Comparison of ENCODE assay signal across 8 cellular contexts in the genomic region with DNA sequence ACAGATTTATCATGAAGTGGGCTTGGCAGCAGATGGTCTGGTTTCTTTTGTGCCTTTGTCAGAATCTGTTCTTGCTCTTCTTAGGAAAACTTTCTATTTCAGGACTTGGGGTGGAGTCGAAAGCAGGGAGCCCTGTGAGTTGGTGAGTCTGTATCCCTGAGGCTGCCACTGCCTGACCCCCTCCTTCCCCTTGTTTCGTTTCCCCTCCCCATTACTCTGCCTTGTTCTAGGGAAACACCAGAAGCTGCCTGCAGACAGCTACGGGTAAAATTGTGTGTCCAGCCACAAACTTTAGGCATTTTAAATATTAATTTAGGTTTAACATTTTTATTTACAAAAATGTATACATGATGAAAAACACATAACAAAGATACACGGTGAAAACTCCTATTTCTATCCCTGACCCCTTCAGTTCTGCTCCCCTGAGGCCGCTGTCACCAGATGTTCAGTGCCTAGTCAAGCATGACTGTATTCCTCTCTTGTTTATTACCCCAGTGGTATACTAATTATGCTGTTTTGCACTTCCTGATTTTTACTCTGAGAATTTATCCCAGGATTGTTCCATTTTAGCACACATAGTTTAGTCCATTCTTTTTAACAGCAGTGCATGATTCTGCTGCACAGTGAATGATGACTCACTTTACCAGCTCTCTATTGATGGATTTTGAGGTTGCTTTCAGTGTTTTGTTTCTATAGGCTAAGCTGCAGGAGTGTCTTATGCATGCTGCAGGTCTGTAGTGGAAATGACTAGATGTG. TPM values are rescaled to one million over a fixed set of nuclear protein-coding genes. Genes with fewer than 3 reads are reported as not detected.
DNase-seq lines count a peak whose midpoint lies in the region; ATAC-seq, FAIRE-seq and TF ChIP-seq lines count a peak whose summit lies in the region.

No MANE protein-coding gene starts in this region.

- TF ChIP-seq RAD21 in Ishikawa (IDR thresholded peaks at IDR 0.05; ENCODE audit: low read depth) (no peak), GM12878 (IDR thresholded peaks at IDR 0.05; ENCODE audit: insufficient read depth, low read depth, low read length) (no peak)

- no peak for TF ChIP-seq CTCF in AG04450 (IDR thresholded peaks at IDR 0.05; ENCODE audit: low read depth, low read length)
- no peak for TF ChIP-seq CTCF in GM12878 (IDR thresholded peaks at IDR 0.05 in 2 of 3, conservative IDR thresholded peaks at IDR 0.05 in 1 of 3; ENCODE audit: control insufficient read depth in 2 of 3, extremely low read depth in 1 of 3, insufficient read depth in 1 of 3, low read depth in 3 of 3, low read length in 3 of 3)
- TF ChIP-seq CTCF in GM20000 (IDR thresholded peaks at IDR 0.05; ENCODE audit: extremely low read depth, missing control alignments): no peak

- SMC1A ChIA-PET in GM12878 (lab: Charles Lee; ENCODE audit: uncharacterized antibody, unreplicated experiment): interaction anchor here (0.9 to 36.0 kb wide), 10 partner anchors 7 to 78 kb away, joined by 3 to 1038 read pairs (median 8); no protein-coding TSS in a partner anchor

- TF ChIP-seq EP300 in Ishikawa (IDR thresholded peaks at IDR 0.05; ENCODE audit: borderline replicate concordance) (no peak), GM12878 (IDR thresholded peaks at IDR 0.05; ENCODE audit: borderline replicate concordance in 1 of 2, control insufficient read depth in 1 of 2, low read depth in 2 of 2, low read length in 2 of 2) (no peak)

- peak overlapping the region; percentile 20 for H3K4me3 ChIP-seq in AG04450 (ENCODE audit: low read depth, low read length)
- peak overlapping the region; percentile 19 for H3K4me3 ChIP-seq in GM12878
- H3K4me3 ChIP-seq in muscle layer of colon (ENCODE audit: low read depth in 1 of 2, low read length in 2 of 2): peak overlapping the region in 1 of 2 donors; percentile 19

- FAIRE-seq in GM12878 (lab: Jason Lieb, UNC): no peak

- H3K9ac ChIP-seq in GM12878 (ENCODE audit: control insufficient read depth, insufficient read depth, low read length): 0 out of 2 replicates have a peak overlapping the region, but pooled peaks have one; percentile 35
- no peak overlapping the region for H3K9ac ChIP-seq in muscle layer of colon (ENCODE audit: low read length)

- no peak for TF ChIP-seq POLR2A in GM12878 (IDR thresholded peaks at IDR 0.05; ENCODE audit: low read depth, low read length)

- WGBS in GM12878 (ENCODE audit: insufficient coverage, insufficient replicate concordance, low lambda C conversion rate, missing lambda C conversion rate): 14% methylated on average over 5 of the region's 5 CpGs

- RAD21 ChIA-PET in GM12878 (lab: Charles Lee; ENCODE audit: unreplicated experiment): interaction anchor here (0.5 to 21.4 kb wide), 10 partner anchors 7 to 731 kb away, joined by 3 to 412 read pairs (median 17); no protein-coding TSS in a partner anchor

- H3K36me3 ChIP-seq in GM12878 (ENCODE audit: control insufficient read depth in 2 of 2, insufficient read depth in 2 of 2, low read length in 1 of 2): peaks cover 0 to 2% of the 10 kb centered on the region in 2 experiments; a peak in 2 of 4 replicates
- no peaks in the 10 kb centered on the region for H3K36me3 ChIP-seq in muscle layer of colon (ENCODE audit: insufficient read depth, low read length)

- H3K27me3 ChIP-seq in AG04450 (ENCODE audit: control insufficient read depth, insufficient read depth, low read length): no peaks in the 10 kb centered on the region
- H3K27me3 ChIP-seq in GM12878 (replicated peaks in 1 of 2; ENCODE audit: control insufficient read depth in 2 of 2, insufficient read depth in 2 of 2, low read length in 1 of 2): no peaks in the 10 kb centered on the region
- no peaks in the 10 kb centered on the region for H3K27me3 ChIP-seq in muscle layer of colon (ENCODE audit: control insufficient read depth in 1 of 2, insufficient read depth in 2 of 2, low read length in 2 of 2)

- H3K4me1 ChIP-seq in GM12878 (ENCODE audit: control insufficient read depth, insufficient read depth, low read length): peaks cover 85% of the 10 kb centered on the region
- peaks cover 87% of the 10 kb centered on the region for H3K4me1 ChIP-seq in muscle layer of colon (ENCODE audit: insufficient read depth, low read length)

- BruUV-seq in GM12878 (replicated peaks; lab: Mats Ljungman, UMichigan): no TSS peak

- H2AFZ ChIP-seq in GM12878 (ENCODE audit: control insufficient read depth, low read depth, low read length): no peak overlapping the region

- CTCF ChIA-PET in AG04450 (lab: Charles Lee) (interaction anchor here (0.6 to 8.7 kb wide), 6 partner anchors 11 to 1063 kb away, joined by 3 to 90 read pairs (median 3); no protein-coding TSS in a partner anchor), GM12878 (lab: Yijun Ruan, JAX) (interaction anchor here (1.0 to 21.5 kb wide), 8 partner anchors 9 to 136 kb away, joined by 3 to 402 read pairs (median 6); no protein-coding TSS in a partner anchor)

- intact Hi-C loops in GM12878 (cut with micrococcal nuclease; ENCODE audit: unreplicated experiment): no loop called here

- ATAC-seq in GM18519 (IDR thresholded peaks at IDR 0.05; ENCODE audit: low FRiP score, unreplicated experiment) (peak; percentile 47), GM12878 (peak; percentile 24), GM21717 (IDR thresholded peaks at IDR 0.05; ENCODE audit: unreplicated experiment) (no peak), HG03135 (IDR thresholded peaks at IDR 0.05; ENCODE audit: unreplicated experiment) (no peak)

- DNase-seq in AG04450 (ENCODE audit: low read depth, low spot score) (no peak), GM12878 (ENCODE audit: low read depth, low spot score) (no peak), GM20000 (ENCODE audit: low spot score) (no peak)

- H4K20me1 ChIP-seq in GM12878 (ENCODE audit: control insufficient read depth, insufficient read depth): no peaks in the 10 kb centered on the region; the same call in 1 of the 2 replicates

- peak overlapping the region; percentile 75 for H3K4me2 ChIP-seq in GM12878 (ENCODE audit: control insufficient read depth, insufficient read depth)

- peaks cover 98% of the 10 kb centered on the region for H3K79me2 ChIP-seq in GM12878 (ENCODE audit: control insufficient read depth, insufficient read depth, low read length)

- in situ Hi-C loops in GM12878 (cut with MboI): no loop called here

- H3K9me3 ChIP-seq in AG04450 (ENCODE audit: control insufficient read depth, insufficient read depth, low read length): no peaks in the 10 kb centered on the region
- H3K9me3 ChIP-seq in GM12878 (replicated peaks; ENCODE audit: control insufficient read depth, insufficient read depth, low read length): no peaks in the 10 kb centered on the region
- H3K9me3 ChIP-seq in muscle layer of colon (ENCODE audit: low read length): no peaks in the 10 kb centered on the region

- POLR2A ChIA-PET in AG04450 (lab: Yijun Ruan, JAX) (interaction anchor here (0.8 to 1.4 kb wide), 3 partner anchors 8 to 46 kb away, joined by 3 to 6 read pairs (median 3); no protein-coding TSS in a partner anchor), GM12878 (lab: Charles Lee) (interaction anchor here (0.6 to 3.5 kb wide), 8 partner anchors 10 to 78 kb away, joined by 3 to 46 read pairs (median 4); no protein-coding TSS in a partner anchor)

- H3K27ac ChIP-seq in AG04450 (ENCODE audit: low read depth, low read length) (peak overlapping the region; percentile 69), GM12878 (ENCODE audit: control insufficient read depth, insufficient read depth) (peak overlapping the region; percentile 48), muscle layer of colon (ENCODE audit: low read depth, low read length) (peak overlapping the region; percentile 52)

TF ChIP-seq in GM12878, 131 proteins besides CTCF, POLR2A, EP300 and RAD21 (continues in another document):
- TF ChIP-seq IKZF1 (conservative IDR thresholded peaks at IDR 0.05): peak; percentile 65

RNA-seq across cellular contexts. Expression of a gene that starts 9.1 kb away (rescaled TPM):
- 27.3 and 32.5 TPM in 2 replicates for polyA plus RNA-seq in AG04450 (2011; rRNA removed)
- 24.3 and 32.1 TPM in 2 replicates for polyA minus RNA-seq in AG04450 (2011; rRNA and poly(A)+ RNA removed)
- 100 and 110 TPM in 2 replicates for total RNA-seq in GM12878 (2013; cell fraction: nucleolus; rRNA removed)
- 12.5 and 13.3 TPM in 2 replicates for total RNA-seq in GM12878 (2014; rRNA removed)
- 8.0 and 8.1 TPM in 2 replicates for total RNA-seq in GM12878 (2014; rRNA removed; fragmentation: Illumina TruSeq; extraction: Trizol)
- 30.0 and 31.7 TPM in 2 replicates for total RNA-seq in GM12878 (2021)
- 7.3 TPM for polyA plus RNA-seq in GM12878 (2011; ENCODE audit: low read depth)
- polyA plus RNA-seq in GM12878 (2011; rRNA removed): 18.8 and 27.8 TPM in 2 replicates
- polyA plus RNA-seq in GM12878 (2011; cell fraction: cytosol; rRNA removed): 31.9 and 34.2 TPM in 2 replicates
- polyA plus RNA-seq in GM12878 (2011; cell fraction: nucleus; rRNA removed): 45.1 and 52.6 TPM in 2 replicates
- 11.9 and 19.2 TPM in 2 replicates for polyA plus RNA-seq in GM12878 (2012)
- polyA plus RNA-seq in GM12878 (2014; fragmentation: Illumina TruSeq; extraction: Trizol): 8.6 and 16.9 TPM in 2 replicates
- 1 to 10 TPM; 2.5 to 2.6 TPM for polyA plus RNA-seq in GM12878 (2014; fragmentation: Nextera tagmentation; extraction: Ambion mirVana)
- 21.1 and 23.3 TPM in 2 replicates for polyA plus RNA-seq in GM12878 (2014; rRNA removed)
- 10 to 100 TPM; 19.0 to 22.0 TPM for polyA plus RNA-seq in GM12878 (2016; fragmentation: Nextera tagmentation; extraction: Ambion mirVana)
- 21.3 and 31.5 TPM in 2 replicates for polyA minus RNA-seq in GM12878 (2011; rRNA and poly(A)+ RNA removed)
- polyA minus RNA-seq in GM12878 (2011; cell fraction: cytosol; rRNA and poly(A)+ RNA removed): 8.9 and 10.2 TPM in 2 replicates
- 17.2 and 26.6 TPM in 2 replicates for polyA minus RNA-seq in GM12878 (2011; cell fraction: nucleus; rRNA and poly(A)+ RNA removed)

RNA-seq across cellular contexts. Expression of a gene that starts 54.8 kb away (rescaled TPM):
- polyA plus RNA-seq in AG04450 (2011; rRNA removed) (3.9 and 5.2 TPM in 2 replicates), GM12878 (2011; rRNA removed) (2.8 and 3.4 TPM in 2 replicates), GM12878 (2014; fragmentation: Illumina TruSeq; extraction: Trizol) (15.6 and 17.8 TPM in 2 replicates), GM12878 (2014; fragmentation: Nextera tagmentation; extraction: Ambion mirVana) (10 to 100 TPM in 1 of 2 experiments, 1 to 10 TPM in 1; 5.1 to 10.0 TPM), GM12878 (2014; rRNA removed) (10.0 and 12.6 TPM in 2 replicates), GM12878 (2016; fragmentation: Nextera tagmentation; extraction: Ambion mirVana) (10 to 100 TPM; 10.9 to 13.7 TPM)
- 1.0 and 1.8 TPM in 2 replicates for polyA minus RNA-seq in AG04450 (2011; rRNA and poly(A)+ RNA removed)
- 4.0 and 4.3 TPM in 2 replicates for total RNA-seq in GM12878 (2013; cell fraction: nucleolus; rRNA removed)
- total RNA-seq in GM12878 (2014; rRNA removed) (6.9 and 11.1 TPM in 2 replicates), GM12878 (2014; rRNA removed; fragmentation: Illumina TruSeq; extraction: Trizol) (14.7 and 15.6 TPM in 2 replicates), GM12878 (2021) (11.0 and 11.4 TPM in 2 replicates)
- polyA plus RNA-seq in GM12878 (2011; ENCODE audit: low read depth): 12.7 TPM
- polyA plus RNA-seq in GM12878 (2011; cell fraction: cytosol; rRNA removed): 1.3 and 1.6 TPM in 2 replicates
- polyA plus RNA-seq in GM12878 (2011; cell fraction: nucleus; rRNA removed): 0.45 and 0.51 TPM in 2 replicates
- polyA plus RNA-seq in GM12878 (2012): 17.3 and 17.8 TPM in 2 replicates
- polyA minus RNA-seq in GM12878 (2011; rRNA and poly(A)+ RNA removed): 0.73 and 1.1 TPM in 2 replicates
- not detected in 2 replicates for polyA minus RNA-seq in GM12878 (2011; cell fraction: cytosol; rRNA and poly(A)+ RNA removed)
- 0.24 and 0.38 TPM in 2 replicates for polyA minus RNA-seq in GM12878 (2011; cell fraction: nucleus; rRNA and poly(A)+ RNA removed)

Comparison
In these comparisons a context has a peak if more than half of its experiments do, and no peak if none do; other contexts are left out.
1. ATAC-seq: peak in GM18519 (single experiment) and GM12878 (single experiment); none in GM21717 (single experiment) and HG03135 (single experiment).
2. Peak in every context shown above with its lines, with median percentiles within 50 percentile points of each other: H3K27ac ChIP-seq.